2 cellular contexts compared by ENCODE assay signal in genomic region chr15:80800067-80800466, GRCh38.
TF ChIP-seq lines count a peak whose summit lies in the region.

No MANE protein-coding gene starts in this region.

TF ChIP-seq in HEK293, 187 proteins besides CTCF, POLR2A, EP300 and RAD21:
- TF ChIP-seq ZSCAN4 (tag by site-specific recombination; IDR thresholded peaks at IDR 0.05), result 0 out of 2 replicates have a peak, but pooled peaks have one; percentile 4
- TF ChIP-seq ZBTB10 (tag by site-specific recombination; IDR thresholded peaks at IDR 0.05), result no peak

TF ChIP-seq in H1, 55 proteins besides CTCF, POLR2A, EP300 and RAD21:
- TF ChIP-seq USF2 (IDR thresholded peaks at IDR 0.05; ENCODE audit: low read length) (no peak), SIN3A (conservative IDR thresholded peaks at IDR 0.05 in 1 of 2, IDR thresholded peaks at IDR 0.05 in 1 of 2; ENCODE audit: low read depth in 1 of 2, low read length in 2 of 2) (no peak), MAX (IDR thresholded peaks at IDR 0.05) (no peak), RBBP5 (IDR thresholded peaks at IDR 0.05; ENCODE audit: borderline replicate concordance, low read depth, low read length) (no peak), MAFK (IDR thresholded peaks at IDR 0.05; ENCODE audit: low read depth, low read length) (no peak), POLR2AphosphoS5 (IDR thresholded peaks at IDR 0.05; ENCODE audit: low read depth, low read length) (no peak), CTBP2 (IDR thresholded peaks at IDR 0.05; ENCODE audit: borderline replicate concordance, insufficient read depth, insufficient read length, low read length) (no peak), RNF2 (IDR thresholded peaks at IDR 0.05; ENCODE audit: borderline replicate concordance, low read depth, low read length, missing control alignments, poor library complexity, severe bottlenecking) (no peak), TEAD4 (IDR thresholded peaks at IDR 0.05; ENCODE audit: low read depth, low read length) (no peak), CEBPB (IDR thresholded peaks at IDR 0.05; ENCODE audit: low read depth, low read length) (no peak), GABPA (IDR thresholded peaks at IDR 0.05; ENCODE audit: borderline replicate concordance, insufficient read depth, low read length) (no peak)
TF ChIP-seq in H1: peak in this region for 0.
